34 cellular contexts compared by ENCODE assay signal in the genomic region with DNA sequence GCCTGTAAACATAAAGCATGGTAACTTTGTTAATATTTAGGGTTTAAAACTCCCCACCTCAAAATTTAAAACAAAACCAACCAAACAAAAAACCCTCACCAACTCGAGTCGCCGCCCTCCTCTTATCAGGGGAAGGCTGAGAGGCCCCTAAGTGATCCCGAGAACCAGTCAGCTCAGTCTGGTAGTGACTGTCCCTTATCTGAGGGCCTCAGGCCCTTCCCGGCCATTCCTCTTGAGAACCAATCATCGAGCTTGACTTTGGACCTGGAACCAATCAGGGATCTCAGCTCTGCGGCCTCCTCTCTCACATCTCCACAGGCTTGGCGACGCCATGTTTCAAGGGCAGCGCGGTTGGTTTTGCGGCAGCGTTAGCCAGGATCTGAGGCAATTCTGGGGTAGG. TPM values are rescaled to one million over a fixed set of nuclear protein-coding genes. Genes with fewer than 3 reads are reported as not detected.
"Had no signal": no experiment of that assay in that cellular context is flagged by ENCODE, and none has a peak within 500 bp of the region (broad histone marks: within the 10 kb centered on the region; RNA-seq: fewer than 3 reads in every experiment).

A gene with protein sequence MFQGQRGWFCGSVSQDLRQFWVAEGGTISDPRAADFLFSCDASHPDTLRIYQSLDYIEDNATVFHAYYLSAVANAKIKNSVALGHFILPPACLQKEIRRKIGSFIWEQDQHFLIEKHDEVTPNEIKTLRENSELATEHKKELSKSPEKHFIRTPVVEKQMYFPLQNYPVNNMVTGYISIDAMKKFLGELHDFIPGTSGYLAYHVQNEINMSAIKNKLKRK (plus strand): TSS at position 300 of the 400 bp plus-strand sequence. CDS start 32 bp downstream, at position 332.

- FAIRE-seq: bronchial epithelial cell had no signal

- H3K4me1 ChIP-seq: Peyer's patch, SJSA1 had no signal

- H3K36me3 Mint-ChIP-seq: activated CD4-positive, alpha-beta memory T cell treated with anti-CD3 and anti-CD28 coated beads for 36 hours; activated naive CD4-positive, alpha-beta T cell treated with anti-CD3 and anti-CD28 coated beads, Interleukin-2, amount 10 ng/mL, durations not matched to agents 7 days and 5 days; activated naive CD8-positive, alpha-beta T cell; brain had no signal

- ATAC-seq: activated naive CD8-positive, alpha-beta T cell treated with anti-CD3 and anti-CD28 coated beads, Interleukin-2, amount 50 U/mL, for 24 hours; PC-3 had no signal

- H3K9me3 ChIP-seq: Peyer's patch, SJSA1, SK-N-SH had no signal

- H3K4me3 Mint-ChIP-seq: activated B cell treated with CpG ODN at 0.5 μM for 24 hours; activated CD4-positive, alpha-beta memory T cell treated with anti-CD3 and anti-CD28 coated beads for 36 hours; activated naive CD4-positive, alpha-beta T cell treated with anti-CD3 and anti-CD28 coated beads, Interleukin-2, amount 10 ng/mL, durations not matched to agents 7 days and 5 days; activated naive CD8-positive, alpha-beta T cell; activated naive CD8-positive, alpha-beta T cell treated with anti-CD3 and anti-CD28 coated beads, Interleukin-2, amount 50 U/mL, for 24 hours; brain; T-helper 1 cell treated with Interleukin-12 subunit alpha and Interleukin-12 subunit beta and Interleukin-4 antibody, amounts not matched to agents 30 μg/mL and 1 μg/mL, for 36 hours; T-helper 2 cell treated with Interferon-gamma antibody and Interleukin-4, amounts not matched to agents 5 μg/mL and 100 μg/mL, for 36 hours had no signal

- H3K27ac Mint-ChIP-seq: activated B cell treated with CpG ODN at 0.5 μM for 24 hours; activated CD4-positive, alpha-beta memory T cell treated with anti-CD3 and anti-CD28 coated beads for 36 hours; activated naive CD4-positive, alpha-beta T cell treated with anti-CD3 and anti-CD28 coated beads, Interleukin-2, amount 10 ng/mL, durations not matched to agents 7 days and 5 days; activated naive CD8-positive, alpha-beta T cell; activated naive CD8-positive, alpha-beta T cell treated with anti-CD3 and anti-CD28 coated beads, Interleukin-2, amount 50 U/mL, for 24 hours; brain; T-helper 1 cell treated with Interleukin-12 subunit alpha and Interleukin-12 subunit beta and Interleukin-4 antibody, amounts not matched to agents 30 μg/mL and 1 μg/mL, for 36 hours; T-helper 2 cell treated with Interferon-gamma antibody and Interleukin-4, amounts not matched to agents 5 μg/mL and 100 μg/mL, for 36 hours had no signal

- H3K4me2 ChIP-seq: SK-N-SH had no signal

- H3K4me3 ChIP-seq: Peyer's patch, SJSA1 had no signal

- DNase-seq: activated B cell treated with CpG ODN at 0.5 μM for 24 hours; activated CD4-positive, alpha-beta memory T cell treated with anti-CD3 and anti-CD28 coated beads for 36 hours; activated CD4-positive, alpha-beta T cell treated with anti-CD3 and anti-CD28 coated beads for 4 hours; activated CD4-positive, alpha-beta T cell treated with anti-CD3 and anti-CD28 coated beads, Interleukin-2, amount 50 U/mL, for 1 hour; activated CD4-positive, CD25-positive, alpha-beta regulatory T cell treated with anti-CD3 and anti-CD28 coated beads, Interleukin-2, amount 50 U/mL, for 72 hours; activated CD8-positive, alpha-beta memory T cell treated with anti-CD3 and anti-CD28 coated beads, Interleukin-2, amount 50 U/mL, for 4 hours; activated effector memory CD4-positive, alpha-beta T cell treated with Interleukin-2 at 50 U/mL for 16 hours; activated naive CD4-positive, alpha-beta T cell treated with anti-CD3 and anti-CD28 coated beads, Interleukin-2, amount 10 ng/mL, durations not matched to agents 7 days and 5 days; activated naive CD8-positive, alpha-beta T cell treated with anti-CD3 and anti-CD28 coated beads, Interleukin-2, amount 50 U/mL, for 24 hours; activated T-cell treated with anti-CD3 and anti-CD28 coated beads for 4 hours; activated T-cell treated with anti-CD3 and anti-CD28 coated beads, Interleukin-2, amount 50 U/mL, for 48 hours; anterior cingulate cortex; caudate nucleus; cerebellar nuclear complex; NCI-H1105 treated with DMSO at 0.1 percent for 48 hours; NCI-H1436; NCI-H1694; NCI-H1930; NCI-H2081 treated with DMSO at 0.1 percent for 48 hours; NCI-H345; NCI-H524 treated with DMSO at 0.1 percent for 48 hours; PC-3; Peyer's patch; RPMI8226; SHP77 treated with DMSO at 0.1 percent for 48 hours; SK-N-SH had no signal

- H3K9me2 ChIP-seq: SK-N-SH had no signal

- H3K9ac ChIP-seq: SK-N-SH had no signal

- H3K36me3 ChIP-seq: Peyer's patch, SJSA1 had no signal

- H3K27me3 Mint-ChIP-seq: activated B cell treated with CpG ODN at 0.5 μM for 24 hours; activated CD4-positive, alpha-beta memory T cell treated with anti-CD3 and anti-CD28 coated beads for 36 hours; activated naive CD8-positive, alpha-beta T cell; activated naive CD8-positive, alpha-beta T cell treated with anti-CD3 and anti-CD28 coated beads, Interleukin-2, amount 50 U/mL, for 24 hours; brain had no signal

- H3K27ac ChIP-seq: Peyer's patch, SJSA1 had no signal

- H3K4me1 Mint-ChIP-seq: activated B cell treated with CpG ODN at 0.5 μM for 24 hours; activated naive CD4-positive, alpha-beta T cell treated with anti-CD3 and anti-CD28 coated beads, Interleukin-2, amount 10 ng/mL, durations not matched to agents 7 days and 5 days; activated naive CD8-positive, alpha-beta T cell treated with anti-CD3 and anti-CD28 coated beads, Interleukin-2, amount 50 U/mL, for 24 hours; brain had no signal

- H3K9me3 Mint-ChIP-seq: activated B cell treated with CpG ODN at 0.5 μM for 24 hours; activated CD4-positive, alpha-beta memory T cell treated with anti-CD3 and anti-CD28 coated beads for 36 hours; activated naive CD4-positive, alpha-beta T cell treated with anti-CD3 and anti-CD28 coated beads, Interleukin-2, amount 10 ng/mL, durations not matched to agents 7 days and 5 days; activated naive CD8-positive, alpha-beta T cell treated with anti-CD3 and anti-CD28 coated beads, Interleukin-2, amount 50 U/mL, for 24 hours; brain; T-helper 1 cell treated with Interleukin-12 subunit alpha and Interleukin-12 subunit beta and Interleukin-4 antibody, amounts not matched to agents 30 μg/mL and 1 μg/mL, for 36 hours; T-helper 2 cell treated with Interferon-gamma antibody and Interleukin-4, amounts not matched to agents 5 μg/mL and 100 μg/mL, for 36 hours had no signal

- H3K27me3 ChIP-seq: Peyer's patch had no signal

RNA-seq across cellular contexts. Expression of the gene that starts here (rescaled TPM):
- total RNA-seq: activated B cell treated with CpG ODN at 0.5 μM for 24 hours; activated CD4-positive, alpha-beta memory T cell treated with anti-CD3 and anti-CD28 coated beads for 36 hours; bronchial epithelial cell; MCF 10A; NCI-H460; PC-3; Peyer's patch; SJSA1 had no signal
- polyA plus RNA-seq: SK-N-SH had no signal
